Comparison of ENCODE assay signal across 8 cellular contexts in the genomic region with DNA sequence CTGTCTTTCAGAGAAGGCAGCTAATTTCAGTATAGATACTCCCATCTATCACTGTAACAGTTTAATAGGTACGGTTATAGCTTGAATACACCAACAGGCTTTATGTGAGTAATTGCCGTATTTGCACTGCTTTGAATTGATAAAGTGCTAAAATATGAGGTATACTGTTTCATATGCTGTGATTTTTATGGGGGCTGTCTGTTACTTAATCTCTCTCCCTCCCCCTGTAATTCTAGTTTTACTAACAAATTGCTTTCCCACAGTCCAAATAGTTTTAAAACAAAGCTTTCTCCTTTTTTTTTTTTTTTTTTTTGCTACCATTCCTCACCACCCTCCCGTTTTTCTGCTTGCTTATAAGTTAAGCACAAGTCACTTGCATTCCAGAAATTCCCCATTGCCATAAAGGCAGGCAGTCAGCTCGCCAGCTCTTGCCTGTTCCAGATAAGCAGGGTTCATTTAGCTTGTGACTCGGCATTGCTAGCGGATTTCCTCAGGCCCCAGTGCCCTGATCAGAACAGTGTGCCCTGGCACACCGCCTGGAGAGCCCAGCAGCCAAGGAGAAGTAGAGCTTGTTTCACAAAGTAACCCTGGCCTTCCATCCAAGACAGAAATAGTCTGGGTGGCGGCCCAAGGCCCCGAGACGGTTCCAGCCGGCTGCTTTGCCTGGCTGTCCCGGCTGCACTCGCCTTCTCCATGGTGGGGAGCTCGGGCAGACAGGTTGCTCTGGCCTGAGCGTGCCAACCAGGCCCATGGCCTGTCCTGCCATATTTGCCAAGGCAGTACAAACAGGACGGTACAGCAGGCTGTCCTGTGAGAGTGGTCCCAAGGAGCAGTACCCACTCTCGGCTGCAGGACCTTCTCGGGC. TPM values are rescaled to one million over a fixed set of nuclear protein-coding genes. Genes with fewer than 3 reads are reported as not detected.
A peak's percentile ranks its signal among the peaks of the same experiment; 100 is the strongest.
DNase-seq lines count a peak whose midpoint lies in the region; ATAC-seq and TF ChIP-seq lines count a peak whose summit lies in the region.

No MANE protein-coding gene starts in this region.

- peak in 69 of 76 experiments; percentile 13 to 80 (median 57) for DNase-seq in HUDEP-2 (lab: John Stamatoyannopoulos, UW; ENCODE audit: unreplicated experiment in 76 of 76)
- DNase-seq in hippocampal formation (lab: John Stamatoyannopoulos, UW), result peak; percentile 81 to 82
- DNase-seq in renal cortical epithelial cell (ENCODE audit: low read depth), result peak; percentile 99
- no peak for DNase-seq in NCI-H1092 (lab: John Stamatoyannopoulos, UW)
- DNase-seq in NCI-H187 (lab: John Stamatoyannopoulos, UW), result no peak
- DNase-seq in stimulated activated CD4-positive, alpha-beta T cell treated with anti-CD3 and anti-CD28 coated beads, Interleukin-1b, Interleukin-23, amount 100 ng/mL, for 48 hours, result no peak

- H3K9me3 Mint-ChIP-seq in brain, result no peaks in the 10 kb centered on the region

- ATAC-seq in GM21367 (IDR thresholded peaks at IDR 0.05; ENCODE audit: unreplicated experiment), result no peak

- H3K27me3 Mint-ChIP-seq in brain, result no peaks in the 10 kb centered on the region

- H3K27ac Mint-ChIP-seq in brain, result peak overlapping the region; percentile 73 to 96 (median 86)

- peaks cover 5% of the 10 kb centered on the region for H3K36me3 Mint-ChIP-seq in brain

- TF ChIP-seq CTCF in brain (conservative IDR thresholded peaks at IDR 0.05), result no peak

- peaks cover 67% of the 10 kb centered on the region for H3K4me1 Mint-ChIP-seq in brain

- peak overlapping the region; percentile 28 to 39 (median 34) for H3K4me3 Mint-ChIP-seq in brain

RNA-seq across cellular contexts. Expression of a gene that starts 43.5 kb away (rescaled TPM):
- polyA plus RNA-seq in brain (ENCODE audit: insufficient read depth, low read depth, low replicate concordance), result 6.0 TPM
- 0.52 and 0.55 TPM in 2 replicates for total RNA-seq in renal cortical epithelial cell

Comparison
In these comparisons a context has a peak if more than half of its experiments do, and no peak if none do; other contexts are left out.
1. DNase-seq: peak in HUDEP-2 (69 of 76), hippocampal formation (2 of 2) and renal cortical epithelial cell (single experiment); none in NCI-H1092 (single experiment), NCI-H187 (0 of 2) and stimulated activated CD4-positive, alpha-beta T cell treated with anti-CD3 and anti-CD28 coated beads, Interleukin-1b, Interleukin-23, amount 100 ng/mL, for 48 hours (single experiment).